ENCODE assay signal across 12 cellular contexts in the genomic region with DNA sequence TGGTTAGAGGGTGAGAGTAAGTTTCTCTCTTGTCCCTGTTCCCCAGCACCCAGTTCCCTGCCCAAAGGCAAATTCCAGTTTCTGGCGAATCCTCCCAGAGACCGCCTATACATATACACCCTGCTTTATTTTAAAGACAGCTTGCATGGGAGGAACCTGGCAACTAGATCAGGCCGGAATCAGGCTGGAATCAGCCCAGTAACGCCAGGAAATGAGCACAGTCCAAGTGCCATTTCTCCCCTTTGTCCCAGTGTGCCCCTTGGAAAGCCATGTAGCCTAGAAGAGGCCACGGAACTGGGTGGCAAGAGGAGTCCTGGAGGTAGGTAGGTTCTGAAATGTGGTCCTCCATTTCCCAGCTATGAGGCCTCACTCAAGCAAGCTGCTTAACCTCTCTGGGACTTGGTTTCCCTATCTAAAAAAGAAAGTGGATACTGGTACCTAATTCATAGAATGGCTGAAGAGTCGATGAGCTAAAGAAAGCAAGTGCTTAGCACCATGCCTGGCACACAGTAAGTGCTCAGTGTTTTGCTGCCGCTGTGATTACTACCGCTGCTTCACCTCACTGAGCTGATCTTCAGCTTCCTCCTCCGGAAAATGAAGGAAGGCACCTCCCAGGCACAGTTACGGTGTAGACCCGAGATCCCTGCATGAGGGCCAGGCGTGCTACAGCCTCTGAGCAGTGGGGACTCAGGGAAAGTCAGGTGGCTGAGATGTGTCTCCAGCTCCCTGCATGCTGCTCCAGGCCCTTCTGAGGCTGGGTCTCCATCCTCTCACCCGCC. TPM values are rescaled to one million over a fixed set of nuclear protein-coding genes. Genes with fewer than 3 reads are reported as not detected.
DNase-seq lines count a peak whose midpoint lies in the region; ATAC-seq and TF ChIP-seq lines count a peak whose summit lies in the region.
"Had no signal": no experiment of that assay in that cellular context is flagged by ENCODE, and none has a peak within 500 bp of the region (broad histone marks: within the 10 kb centered on the region; RNA-seq: fewer than 3 reads in every experiment).

No MANE protein-coding gene starts in this region.

- intact Hi-C loops in esophagus muscularis mucosa (cut with DNase I): no loop called here

- H3K4me3 ChIP-seq in CD4-positive, CD25-positive, alpha-beta regulatory T cell (ENCODE audit: low read depth, low read length): peak overlapping the region; percentile 49
- H3K4me3 ChIP-seq in esophagus muscularis mucosa: no peak overlapping the region

- H3K27me3 Mint-ChIP-seq in CD4-positive, CD25-positive, alpha-beta regulatory T cell: no peaks in the 10 kb centered on the region
- peaks cover 2 to 7% (median 5%) of the 10 kb centered on the region in 3 donors for H3K27me3 Mint-ChIP-seq in immature natural killer cell (ENCODE audit: low read depth in 3 of 3)
- H3K27me3 Mint-ChIP-seq: effector memory CD8-positive, alpha-beta T cell had no signal

- peak in 1 of 3 donors; percentile 53 for DNase-seq in CD4-positive, CD25-positive, alpha-beta regulatory T cell
- DNase-seq in esophagus muscularis mucosa (ENCODE audit: extremely low spot score) (no peak), putamen (ENCODE audit: low spot score) (peak; percentile 48), HT-29 (ENCODE audit: low spot score) (no peak), CD1c-positive myeloid dendritic cell (ENCODE audit: extremely low spot score) (no peak), immature natural killer cell (no peak)
- DNase-seq: effector memory CD8-positive, alpha-beta T cell; NCI-H510A; SHP77 treated with DMSO at 0.1 percent for 48 hours had no signal

- H3K9me3 Mint-ChIP-seq in CD4-positive, CD25-positive, alpha-beta regulatory T cell: no peaks in the 10 kb centered on the region
- no peaks in the 10 kb centered on the region for H3K9me3 Mint-ChIP-seq in immature natural killer cell
- H3K9me3 Mint-ChIP-seq: effector memory CD8-positive, alpha-beta T cell had no signal

- H3K27me3 ChIP-seq in CD4-positive, CD25-positive, alpha-beta regulatory T cell (ENCODE audit: control insufficient read depth, insufficient read depth, low read length): no peaks in the 10 kb centered on the region
- H3K27me3 ChIP-seq in esophagus muscularis mucosa: no peaks in the 10 kb centered on the region

- peak overlapping the region; percentile 83 to 99 (median 96) for H3K27ac Mint-ChIP-seq in CD4-positive, CD25-positive, alpha-beta regulatory T cell
- peak overlapping the region in 1 of 6 donors; percentile 16 for H3K27ac Mint-ChIP-seq in immature natural killer cell
- H3K27ac Mint-ChIP-seq: effector memory CD8-positive, alpha-beta T cell had no signal

- TF ChIP-seq EP300 in esophagus muscularis mucosa (IDR thresholded peaks at IDR 0.05): no peak

- no peaks in the 10 kb centered on the region for H3K9me3 ChIP-seq in CD4-positive, CD25-positive, alpha-beta regulatory T cell (ENCODE audit: control insufficient read depth in 2 of 2, low read length in 2 of 2)
- H3K9me3 ChIP-seq in KOPT-K1 (ENCODE audit: insufficient read depth, low read length, poor library complexity, severe bottlenecking) (no peaks in the 10 kb centered on the region), esophagus muscularis mucosa (no peaks in the 10 kb centered on the region)

- peaks cover 25% of the 10 kb centered on the region for H3K36me3 Mint-ChIP-seq in CD4-positive, CD25-positive, alpha-beta regulatory T cell
- H3K36me3 Mint-ChIP-seq in immature natural killer cell: no peaks in the 10 kb centered on the region

- TF ChIP-seq CTCF in esophagus muscularis mucosa (IDR thresholded peaks at IDR 0.05): no peak

- H3K36me3 ChIP-seq in CD4-positive, CD25-positive, alpha-beta regulatory T cell (ENCODE audit: control insufficient read depth, insufficient read depth, low read length): peaks cover 9% of the 10 kb centered on the region
- H3K36me3 ChIP-seq in KOPT-K1 (ENCODE audit: insufficient read depth, low read length) (peaks cover 23% of the 10 kb centered on the region), esophagus muscularis mucosa (peaks cover 0 to 7% (median 4%) of the 10 kb centered on the region in 4 donors)

- H3K4me1 ChIP-seq in CD4-positive, CD25-positive, alpha-beta regulatory T cell (ENCODE audit: control insufficient read depth, insufficient read depth, low read length, poor library complexity, severe bottlenecking): peaks cover 72% of the 10 kb centered on the region
- H3K4me1 ChIP-seq in esophagus muscularis mucosa: peaks cover 60 to 86% (median 77%) of the 10 kb centered on the region in 4 donors

- H3K4me3 Mint-ChIP-seq in CD4-positive, CD25-positive, alpha-beta regulatory T cell: peak overlapping the region; percentile 10 to 80 (median 71)
- no peak overlapping the region for H3K4me3 Mint-ChIP-seq in immature natural killer cell
- H3K4me3 Mint-ChIP-seq: effector memory CD8-positive, alpha-beta T cell had no signal

- WGBS in esophagus muscularis mucosa: 69% methylated on average over 13 of the region's 13 CpGs

- TF ChIP-seq POLR2A in esophagus muscularis mucosa (IDR thresholded peaks at IDR 0.05; ENCODE audit: low read depth): no peak

- peaks cover 13 to 99% (median 45%) of the 10 kb centered on the region in 4 donors for H3K4me1 Mint-ChIP-seq in CD4-positive, CD25-positive, alpha-beta regulatory T cell
- H3K4me1 Mint-ChIP-seq in immature natural killer cell: peaks cover 36 to 37% of the 10 kb centered on the region in 2 donors

- ATAC-seq in CD4-positive, CD25-positive, alpha-beta regulatory T cell (ENCODE audit: low read depth in 2 of 2): no peak
- no peak for ATAC-seq in HG02623 (IDR thresholded peaks at IDR 0.05; ENCODE audit: unreplicated experiment)
- ATAC-seq: effector memory CD8-positive, alpha-beta T cell had no signal

- H3K27ac ChIP-seq in CD4-positive, CD25-positive, alpha-beta regulatory T cell (ENCODE audit: insufficient read depth, low read length, poor library complexity, severe bottlenecking): peak overlapping the region; percentile 76
- H3K27ac ChIP-seq in KOPT-K1 (ENCODE audit: low read depth, low read length, poor library complexity, severe bottlenecking): peak overlapping the region; percentile 34
- H3K27ac ChIP-seq in esophagus muscularis mucosa (replicated peaks in 1 of 4): peak overlapping the region; percentile 63 to 80 (median 75)
- H3K27ac ChIP-seq: HL-60 had no signal

RNA-seq across cellular contexts. Expression of a gene that starts 36.4 kb away (rescaled TPM):
- total RNA-seq in CD4-positive, CD25-positive, alpha-beta regulatory T cell: 57.2 TPM
- 1 to 10 TPM; 2.2 to 4.5 (median 3.9) TPM for polyA plus RNA-seq in CD4-positive, CD25-positive, alpha-beta regulatory T cell
- 10 to 100 TPM; 10.4 to 24.4 (median 13.3) TPM for total RNA-seq in esophagus muscularis mucosa
- total RNA-seq in HT-29 (2014; rRNA removed; shearing (Covaris generic)): 0.99 and 1.6 TPM in 2 replicates
- 1 to 10 TPM; 4.7 to 8.6 (median 7.1) TPM for polyA plus RNA-seq in immature natural killer cell

Comparison
In these comparisons a context has a peak if more than half of its experiments do, and no peak if none do; other contexts are left out.
1. H3K4me3 Mint-ChIP-seq: peak in CD4-positive, CD25-positive, alpha-beta regulatory T cell (4 of 4); none in immature natural killer cell (0 of 5).
2. Peak in every context shown above with its lines, with median percentiles within 50 percentile points of each other: H3K27ac ChIP-seq.